ENCODE assay signal across 8 cellular contexts in the genomic region with DNA sequence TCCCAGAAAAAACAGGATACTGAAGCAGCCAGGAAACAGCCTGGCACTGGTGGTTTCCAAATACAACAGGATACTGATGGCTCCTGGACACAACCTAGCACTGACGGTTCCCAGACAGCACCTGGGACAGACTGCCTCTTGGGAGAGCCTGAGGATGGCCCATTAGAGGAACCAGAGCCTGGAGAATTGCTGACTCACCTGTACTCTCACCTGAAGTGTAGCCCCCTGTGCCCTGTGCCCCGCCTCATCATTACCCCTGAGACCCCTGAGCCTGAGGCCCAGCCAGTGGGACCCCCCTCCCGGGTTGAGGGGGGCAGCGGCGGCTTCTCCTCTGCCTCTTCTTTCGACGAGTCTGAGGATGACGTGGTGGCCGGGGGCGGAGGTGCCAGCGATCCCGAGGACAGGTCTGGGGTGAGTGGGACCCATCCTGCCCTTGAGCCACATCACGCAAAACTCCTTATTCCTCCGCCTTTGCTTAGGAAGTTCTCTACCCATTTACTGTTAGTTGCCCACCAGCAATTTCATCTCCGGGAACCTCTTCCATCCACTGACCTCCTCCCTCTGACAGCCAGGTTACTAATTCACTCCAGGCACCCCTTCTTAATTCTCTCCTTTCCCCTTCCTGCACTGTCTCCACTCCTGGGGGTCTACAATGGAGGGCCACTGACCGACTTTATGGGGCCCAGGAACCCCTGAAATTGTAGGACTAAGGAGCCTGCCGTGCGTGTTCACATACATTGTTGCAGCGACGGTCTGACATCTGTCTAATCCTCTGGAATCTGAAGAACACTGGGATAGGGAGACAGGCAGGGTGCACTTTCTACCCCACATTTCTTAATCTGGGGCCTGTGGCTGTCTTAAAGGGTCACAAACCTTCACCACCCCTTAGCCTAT. TPM values are rescaled to one million over a fixed set of nuclear protein-coding genes. Genes with fewer than 3 reads are reported as not detected.
DNase-seq lines count a peak whose midpoint lies in the region; ATAC-seq and TF ChIP-seq lines count a peak whose summit lies in the region.

No MANE protein-coding gene starts in this region.

- H3K36me3 ChIP-seq in HUES48 (ENCODE audit: control insufficient read depth, insufficient read depth, low read length): 0 out of 2 replicates have a peak, but pooled peaks cover 1% of the 10 kb centered on the region

- H3K27me3 ChIP-seq in HUES48 (ENCODE audit: control insufficient read depth, insufficient read depth, low read length): no peaks in the 10 kb centered on the region

- H3K27ac ChIP-seq in 22Rv1 (peak overlapping the region; percentile 98), HUES48 (ENCODE audit: low read depth, low read length) (peak overlapping the region; percentile 93)

- H3K9me3 Mint-ChIP-seq in immature natural killer cell: no peaks in the 10 kb centered on the region

- no peaks in the 10 kb centered on the region for H3K9me3 ChIP-seq in HUES48 (ENCODE audit: control insufficient read depth, insufficient read depth, low read length)

- H3K4me3 Mint-ChIP-seq in immature natural killer cell: peak overlapping the region; percentile 83 to 93 (median 90)

- H3K4me1 Mint-ChIP-seq in immature natural killer cell: peaks cover 76 to 79% of the 10 kb centered on the region in 2 donors

- no peak for TF ChIP-seq CTCF in 22Rv1 (IDR thresholded peaks at IDR 0.05)

- H3K4me1 ChIP-seq in HUES48 (ENCODE audit: control insufficient read depth, insufficient read depth, low read length): peaks cover 12% of the 10 kb centered on the region

- ATAC-seq in stimulated activated naive CD8-positive, alpha-beta T cell treated with anti-CD3 and anti-CD28 coated beads, Interleukin-15, Interleukin-2, amounts not matched to agents 100 U/mL and 50 U/mL, for 24 hours: no peak
- ATAC-seq in HG03095 (IDR thresholded peaks at IDR 0.05; ENCODE audit: unreplicated experiment) (no peak), GM21786 (IDR thresholded peaks at IDR 0.05; ENCODE audit: unreplicated experiment) (no peak), HG03520 (IDR thresholded peaks at IDR 0.05; ENCODE audit: unreplicated experiment) (no peak)

- DNase-seq in amniotic epithelial cell (ENCODE audit: low read depth) (peak; percentile 23), immature natural killer cell (no peak)
- peak; percentile 17 for DNase-seq in stimulated activated naive CD8-positive, alpha-beta T cell treated with anti-CD3 and anti-CD28 coated beads, Interleukin-15, Interleukin-2, amounts not matched to agents 100 U/mL and 50 U/mL, for 24 hours

- peak overlapping the region; percentile 84 to 98 (median 93) for H3K27ac Mint-ChIP-seq in immature natural killer cell

- H3K36me3 Mint-ChIP-seq in immature natural killer cell: peaks cover 0 to 8% (median 4%) of the 10 kb centered on the region in 3 donors

- peak overlapping the region; percentile 87 for H3K9ac ChIP-seq in HUES48 (ENCODE audit: low read depth, low read length)

- H3K27me3 Mint-ChIP-seq in immature natural killer cell (ENCODE audit: low read depth in 3 of 3): peaks cover 13 to 24% (median 16%) of the 10 kb centered on the region in 3 donors

- H3K4me3 ChIP-seq in HUES48 (ENCODE audit: low read depth, low read length): peak overlapping the region; percentile 96

RNA-seq across cellular contexts. Expression of a gene that starts 1.2 kb away (rescaled TPM):
- 1 to 10 TPM; 3.8 to 8.1 (median 4.5) TPM for polyA plus RNA-seq in immature natural killer cell

RNA-seq across cellular contexts. Expression of a gene that starts 1.4 kb away (rescaled TPM):
- polyA plus RNA-seq in immature natural killer cell: 10 to 100 TPM; 18.3 to 23.5 (median 20.8) TPM

RNA-seq across cellular contexts. Expression of a gene that starts 27.7 kb away (rescaled TPM):
- polyA plus RNA-seq in immature natural killer cell: 1 to 10 TPM in 2 of 3 donors, not detected in 1; 1.3 to 1.7 TPM

RNA-seq across cellular contexts. Expression of a gene that starts 32.1 kb away (rescaled TPM):
- 1 to 10 TPM in 2 of 3 donors, not detected in 1; 3.1 to 6.2 TPM for polyA plus RNA-seq in immature natural killer cell

RNA-seq across cellular contexts. Expression of a gene that starts 32.9 kb away (rescaled TPM):
- 10 to 100 TPM; 28.9 to 78.7 (median 39.2) TPM for polyA plus RNA-seq in immature natural killer cell

Comparison
In these comparisons a context has a peak if more than half of its experiments do, and no peak if none do; other contexts are left out.
1. DNase-seq: peak in amniotic epithelial cell (single experiment) and stimulated activated naive CD8-positive, alpha-beta T cell treated with anti-CD3 and anti-CD28 coated beads, Interleukin-15, Interleukin-2, amounts not matched to agents 100 U/mL and 50 U/mL, for 24 hours (single experiment); none in immature natural killer cell (0 of 3).